14 cellular contexts compared by ENCODE assay signal in the genomic region with DNA sequence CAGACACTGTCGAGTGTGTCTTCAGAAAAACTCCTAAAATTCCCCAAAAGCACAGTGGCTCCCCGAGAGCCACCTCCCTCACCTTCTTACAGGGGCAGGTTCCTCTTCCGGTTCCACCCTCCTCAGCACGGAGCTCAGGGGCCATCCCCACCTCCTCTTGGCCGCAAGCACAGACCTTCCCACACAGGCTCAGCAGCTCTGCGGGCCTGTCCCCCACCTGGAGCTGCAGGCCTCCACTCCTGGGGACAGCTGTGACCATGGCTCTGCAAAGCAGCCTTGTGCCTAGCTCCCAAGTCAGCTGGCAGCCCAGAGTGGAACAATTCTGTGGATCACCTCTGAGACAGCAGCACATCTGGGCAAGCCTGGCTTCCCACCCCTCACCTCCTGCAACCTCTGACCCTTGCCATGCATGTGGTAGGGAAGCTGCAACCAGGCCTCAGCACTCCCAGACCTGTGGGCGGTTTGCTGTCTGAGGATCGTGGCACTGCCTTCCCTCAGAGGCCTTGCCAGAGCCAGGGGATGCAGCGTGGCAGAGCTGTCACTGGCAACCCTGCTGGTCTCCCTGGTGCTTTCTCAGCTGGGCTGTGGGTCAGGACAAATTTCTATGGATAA.
DNase-seq lines count a peak whose midpoint lies in the region; ATAC-seq, FAIRE-seq and TF ChIP-seq lines count a peak whose summit lies in the region.
"Had no signal": no experiment of that assay in that cellular context is flagged by ENCODE, and none has a peak within 500 bp of the region (broad histone marks: within the 10 kb centered on the region; RNA-seq: fewer than 3 reads in every experiment).

No MANE protein-coding gene starts in this region.

- H3K23me2 ChIP-seq in H9 (ENCODE audit: insufficient read length, low read depth, low read length, poor library complexity, severe bottlenecking) = no peaks in the 10 kb centered on the region

- H3K4me3 ChIP-seq in CD4-positive, alpha-beta memory T cell (ENCODE audit: low read length in 2 of 2) = no peak overlapping the region
- H3K4me3 ChIP-seq in astrocyte (ENCODE audit: insufficient read depth, low read depth, low read length) = no peak overlapping the region
- H3K4me3 ChIP-seq: hepatocyte had no signal

- POLR2A ChIA-PET in CD4-positive, alpha-beta memory T cell (lab: Charles Lee; ENCODE audit: partially characterized antibody) = no interaction called here

- no peak overlapping the region for H3K4ac ChIP-seq in H9 (ENCODE audit: low read depth, low read length)

- peaks cover 4% of the 10 kb centered on the region for H3K36me3 ChIP-seq in CD4-positive, alpha-beta memory T cell (ENCODE audit: insufficient read depth, low read length)
- no peaks in the 10 kb centered on the region for H3K36me3 ChIP-seq in astrocyte (ENCODE audit: insufficient read depth, low read length)

- peak; percentile 56 for ATAC-seq in memory B cell (ENCODE audit: low read depth)
- ATAC-seq: left colon; naive thymus-derived CD8-positive, alpha-beta T cell had no signal

- H2AK5ac ChIP-seq in H9 (ENCODE audit: insufficient read length, low read length) = no peak overlapping the region

- WGBS in H9 (ENCODE audit: extremely low coverage, insufficient read length, low lambda C conversion rate) = no CpG with 5 or more reads among the region's 9 CpGs

- peak overlapping the region in 4 of 7 donors; percentile 22 to 74 (median 47) for H3K27ac Mint-ChIP-seq in CD4-positive, alpha-beta memory T cell
- H3K27ac Mint-ChIP-seq in H9 (peak overlapping the region in 2 of 3 experiments; percentile 33 to 49; a peak in 3 of 7 replicates), astrocyte (ENCODE audit: unreplicated experiment) (peak overlapping the region; percentile 8), memory B cell (peak overlapping the region; percentile 68)
- H3K27ac Mint-ChIP-seq: activated naive CD4-positive, alpha-beta T cell treated with anti-CD3 and anti-CD28 coated beads, Interleukin-2, amount 50 U/mL, for 24 hours had no signal

- no peak overlapping the region for H4K8ac ChIP-seq in H9 (replicated peaks; ENCODE audit: insufficient read length, low read depth, low read length)

- TF ChIP-seq CTCF in H9 (conservative IDR thresholded peaks at IDR 0.05) (no peak), astrocyte (IDR thresholded peaks at IDR 0.05; ENCODE audit: insufficient read depth, low read depth, low read length) (no peak)

- no peaks in the 10 kb centered on the region for H4K20me1 ChIP-seq in H9 (ENCODE audit: control insufficient read depth, insufficient read depth, insufficient read length)
- no peaks in the 10 kb centered on the region for H4K20me1 ChIP-seq in astrocyte (ENCODE audit: insufficient read depth, low read length)

- H2BK15ac ChIP-seq in H9 (ENCODE audit: low read depth, low read length) = no peak overlapping the region

- no peaks in the 10 kb centered on the region for H3K27me3 Mint-ChIP-seq in CD4-positive, alpha-beta memory T cell
- H3K27me3 Mint-ChIP-seq in H9 (ENCODE audit: low read depth) (no peaks in the 10 kb centered on the region), astrocyte (ENCODE audit: low read depth, unreplicated experiment) (no peaks in the 10 kb centered on the region), memory B cell (no peaks in the 10 kb centered on the region)
- H3K27me3 Mint-ChIP-seq: activated naive CD4-positive, alpha-beta T cell treated with anti-CD3 and anti-CD28 coated beads, Interleukin-2, amount 50 U/mL, for 24 hours; naive thymus-derived CD8-positive, alpha-beta T cell had no signal

- no peak overlapping the region; the same call in 1 of the 2 replicates for H3K14ac ChIP-seq in H9 (ENCODE audit: insufficient read depth, low read length)

- CTCF ChIA-PET in CD4-positive, alpha-beta memory T cell (lab: Charles Lee; ENCODE audit: partially characterized antibody) = interaction anchor here (1.2 to 1.8 kb wide), 3 partner anchors 8 to 204 kb away, joined by 3 to 7 read pairs (median 3); no protein-coding TSS in a partner anchor

- H3K4me1 ChIP-seq in CD4-positive, alpha-beta memory T cell (ENCODE audit: insufficient read depth, low read length) = peaks cover 14% of the 10 kb centered on the region
- H3K4me1 ChIP-seq in H9 (ENCODE audit: insufficient read depth, low read length) (no peaks in the 10 kb centered on the region), astrocyte (ENCODE audit: insufficient read depth, low read length) (no peaks in the 10 kb centered on the region)

- H3K4me2 ChIP-seq in H9 (ENCODE audit: insufficient read depth, insufficient read length, low read length) (no peak overlapping the region), astrocyte (ENCODE audit: low read length) (no peak overlapping the region)
- H3K4me2 ChIP-seq: hepatocyte, SK-N-SH had no signal

- no peak overlapping the region for H2BK5ac ChIP-seq in H9 (ENCODE audit: insufficient read length, low read length)

- H3K23ac ChIP-seq in H9 (ENCODE audit: insufficient read length, low read depth, low read length) = no peak overlapping the region

- H3K18ac ChIP-seq in H9 (ENCODE audit: insufficient read length, low read depth, low read length) = no peak overlapping the region

- FAIRE-seq in astrocyte (lab: Jason Lieb, UNC) = no peak

- H3K4me3 Mint-ChIP-seq in CD4-positive, alpha-beta memory T cell = no peak overlapping the region
- no peak overlapping the region for H3K4me3 Mint-ChIP-seq in H9
- H3K4me3 Mint-ChIP-seq in astrocyte (ENCODE audit: unreplicated experiment) = no peak overlapping the region
- H3K4me3 Mint-ChIP-seq in memory B cell = peak overlapping the region; percentile 56
- H3K4me3 Mint-ChIP-seq: activated naive CD4-positive, alpha-beta T cell treated with anti-CD3 and anti-CD28 coated beads, Interleukin-2, amount 50 U/mL, for 24 hours had no signal

- no peak overlapping the region for H2BK12ac ChIP-seq in H9 (ENCODE audit: insufficient read length, low read depth, low read length)

- no peak overlapping the region for H4K5ac ChIP-seq in H9 (ENCODE audit: insufficient read length, low read depth, low read length)

- H2AFZ ChIP-seq in H9 (ENCODE audit: low read length) (no peak overlapping the region), astrocyte (ENCODE audit: low read depth, low read length) (no peak overlapping the region)
- H2AFZ ChIP-seq: hepatocyte had no signal

- H3K36me3 Mint-ChIP-seq in CD4-positive, alpha-beta memory T cell = peaks cover 30 to 36% of the 10 kb centered on the region in 2 donors
- peaks cover 0 to 6% (median 0%) of the 10 kb centered on the region in 3 experiments; a peak in 3 of 7 replicates for H3K36me3 Mint-ChIP-seq in H9 (ENCODE audit: insufficient read depth in 1 of 3, low read depth in 3 of 3)
- H3K36me3 Mint-ChIP-seq in astrocyte (ENCODE audit: low read depth, unreplicated experiment) = peaks cover 12% of the 10 kb centered on the region
- peaks cover 31% of the 10 kb centered on the region for H3K36me3 Mint-ChIP-seq in memory B cell

- H3K27ac ChIP-seq in CD4-positive, alpha-beta memory T cell (ENCODE audit: low read depth, low read length) = no peak overlapping the region
- H3K27ac ChIP-seq in H9 (ENCODE audit: insufficient read length, low read depth, low read length) (no peak overlapping the region), astrocyte (ENCODE audit: low read depth, low read length) (no peak overlapping the region)
- H3K27ac ChIP-seq: hepatocyte had no signal

- no peak overlapping the region for H2BK20ac ChIP-seq in H9 (ENCODE audit: low read depth, low read length, poor library complexity, severe bottlenecking)

- no peaks in the 10 kb centered on the region for H3K9me3 ChIP-seq in CD4-positive, alpha-beta memory T cell (ENCODE audit: control insufficient read depth in 1 of 2, low read length in 2 of 2)
- no peaks in the 10 kb centered on the region for H3K9me3 ChIP-seq in H9 (ENCODE audit: control insufficient read depth, low read depth, low read length)
- no peaks in the 10 kb centered on the region for H3K9me3 ChIP-seq in astrocyte (ENCODE audit: insufficient read depth, low read depth, low read length)
- H3K9me3 ChIP-seq: SK-N-SH had no signal

- no peaks in the 10 kb centered on the region for H3K27me3 ChIP-seq in CD4-positive, alpha-beta memory T cell (ENCODE audit: insufficient read depth, low read length)
- no peaks in the 10 kb centered on the region for H3K27me3 ChIP-seq in H9 (ENCODE audit: insufficient read depth, low read length)
- no peaks in the 10 kb centered on the region for H3K27me3 ChIP-seq in astrocyte (ENCODE audit: insufficient read depth, low read length)
- H3K27me3 ChIP-seq: hepatocyte had no signal

- DNase-seq in CD4-positive, alpha-beta memory T cell = no peak
- DNase-seq in H9 (no peak), astrocyte (ENCODE audit: low read depth) (no peak), memory B cell (ENCODE audit: low spot score in 2 of 2) (no peak), AML-193 (lab: John Stamatoyannopoulos, UW) (no peak), pons (ENCODE audit: low spot score) (no peak), germinal center (ENCODE audit: low spot score) (no peak), NCI-H2196 (lab: John Stamatoyannopoulos, UW; ENCODE audit: unreplicated experiment) (no peak)
- DNase-seq: left colon; naive thymus-derived CD8-positive, alpha-beta T cell; NCI-H345; SK-N-SH had no signal

- H3K79me1 ChIP-seq in H9 (ENCODE audit: insufficient read depth, low read depth, low read length, poor library complexity, severe bottlenecking) = no peaks in the 10 kb centered on the region

- no peaks in the 10 kb centered on the region for H3K9me3 Mint-ChIP-seq in CD4-positive, alpha-beta memory T cell
- H3K9me3 Mint-ChIP-seq in H9 (peaks cover 0 to 3% of the 10 kb centered on the region in 2 experiments; a peak in 1 of 5 replicates), astrocyte (ENCODE audit: unreplicated experiment) (no peaks in the 10 kb centered on the region), memory B cell (peaks cover 5% of the 10 kb centered on the region)
- H3K9me3 Mint-ChIP-seq: activated naive CD4-positive, alpha-beta T cell treated with anti-CD3 and anti-CD28 coated beads, Interleukin-2, amount 50 U/mL, for 24 hours; naive thymus-derived CD8-positive, alpha-beta T cell had no signal

- intact Hi-C loops in CD4-positive, alpha-beta memory T cell (cut with micrococcal nuclease) = no loop called here

- H3K4me1 Mint-ChIP-seq in CD4-positive, alpha-beta memory T cell = peaks cover 4 to 16% (median 13%) of the 10 kb centered on the region in 4 donors
- H3K4me1 Mint-ChIP-seq in H9 (peaks cover 0 to 3% of the 10 kb centered on the region in 2 experiments; a peak in 2 of 4 replicates), astrocyte (ENCODE audit: low read depth, unreplicated experiment) (peaks cover 23% of the 10 kb centered on the region), memory B cell (peaks cover 33% of the 10 kb centered on the region)

- no peak overlapping the region for H3T11ph ChIP-seq in H9 (ENCODE audit: low read length)

- H3K79me2 ChIP-seq in H9 (ENCODE audit: insufficient read depth, low read length) (no peaks in the 10 kb centered on the region), astrocyte (ENCODE audit: insufficient read depth, low read length) (no peaks in the 10 kb centered on the region)
- H3K79me2 ChIP-seq: hepatocyte had no signal

- H4K91ac ChIP-seq in H9 (ENCODE audit: insufficient read length, low read depth, low read length) = no peak overlapping the region

- no peak overlapping the region for H2BK120ac ChIP-seq in H9 (ENCODE audit: low read depth, low read length, poor library complexity, severe bottlenecking)

- H3K56ac ChIP-seq in H9 (ENCODE audit: insufficient read length, low read depth, low read length) = no peak overlapping the region

- H3K9ac ChIP-seq in H9 (ENCODE audit: extremely low read depth, insufficient read length, low read length) (no peak overlapping the region), astrocyte (ENCODE audit: low read length) (no peak overlapping the region)
- H3K9ac ChIP-seq: SK-N-SH had no signal

Comparison
In these comparisons a context has a peak if more than half of its experiments do, and no peak if none do; other contexts are left out.
1. H3K27ac Mint-ChIP-seq: peak in every context shown above with its lines; median percentile 68 in memory B cell; 47 in CD4-positive, alpha-beta memory T cell; 41 in H9; 8 in astrocyte.